Comparison of ENCODE assay signal across 1 cellular context in the genomic region with DNA sequence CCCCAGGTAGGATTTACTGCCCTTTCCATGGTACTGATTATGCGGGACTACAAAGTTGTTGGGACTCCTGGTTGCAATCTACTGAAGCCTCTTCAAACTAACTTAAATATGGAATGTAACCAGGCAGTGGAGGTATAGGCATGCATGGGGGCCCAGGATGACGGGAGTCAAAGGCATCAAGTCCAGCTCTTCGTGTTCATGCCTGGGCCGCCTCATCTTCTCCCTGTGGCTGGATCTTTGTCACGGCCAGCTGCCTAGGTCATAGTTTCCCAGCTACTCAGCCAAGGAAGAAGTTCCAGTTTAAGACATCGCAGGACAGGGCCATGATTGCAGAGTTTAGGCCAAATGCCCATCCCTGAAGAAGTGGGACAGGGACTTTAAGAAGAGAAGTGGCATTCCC.
TF ChIP-seq lines count a peak whose summit lies in the region.

No MANE protein-coding gene starts in this region.

TF ChIP-seq in GM23338, 12 proteins besides CTCF, POLR2A, EP300 and RAD21 (continued from another document):
- TF ChIP-seq, protein P1, sequence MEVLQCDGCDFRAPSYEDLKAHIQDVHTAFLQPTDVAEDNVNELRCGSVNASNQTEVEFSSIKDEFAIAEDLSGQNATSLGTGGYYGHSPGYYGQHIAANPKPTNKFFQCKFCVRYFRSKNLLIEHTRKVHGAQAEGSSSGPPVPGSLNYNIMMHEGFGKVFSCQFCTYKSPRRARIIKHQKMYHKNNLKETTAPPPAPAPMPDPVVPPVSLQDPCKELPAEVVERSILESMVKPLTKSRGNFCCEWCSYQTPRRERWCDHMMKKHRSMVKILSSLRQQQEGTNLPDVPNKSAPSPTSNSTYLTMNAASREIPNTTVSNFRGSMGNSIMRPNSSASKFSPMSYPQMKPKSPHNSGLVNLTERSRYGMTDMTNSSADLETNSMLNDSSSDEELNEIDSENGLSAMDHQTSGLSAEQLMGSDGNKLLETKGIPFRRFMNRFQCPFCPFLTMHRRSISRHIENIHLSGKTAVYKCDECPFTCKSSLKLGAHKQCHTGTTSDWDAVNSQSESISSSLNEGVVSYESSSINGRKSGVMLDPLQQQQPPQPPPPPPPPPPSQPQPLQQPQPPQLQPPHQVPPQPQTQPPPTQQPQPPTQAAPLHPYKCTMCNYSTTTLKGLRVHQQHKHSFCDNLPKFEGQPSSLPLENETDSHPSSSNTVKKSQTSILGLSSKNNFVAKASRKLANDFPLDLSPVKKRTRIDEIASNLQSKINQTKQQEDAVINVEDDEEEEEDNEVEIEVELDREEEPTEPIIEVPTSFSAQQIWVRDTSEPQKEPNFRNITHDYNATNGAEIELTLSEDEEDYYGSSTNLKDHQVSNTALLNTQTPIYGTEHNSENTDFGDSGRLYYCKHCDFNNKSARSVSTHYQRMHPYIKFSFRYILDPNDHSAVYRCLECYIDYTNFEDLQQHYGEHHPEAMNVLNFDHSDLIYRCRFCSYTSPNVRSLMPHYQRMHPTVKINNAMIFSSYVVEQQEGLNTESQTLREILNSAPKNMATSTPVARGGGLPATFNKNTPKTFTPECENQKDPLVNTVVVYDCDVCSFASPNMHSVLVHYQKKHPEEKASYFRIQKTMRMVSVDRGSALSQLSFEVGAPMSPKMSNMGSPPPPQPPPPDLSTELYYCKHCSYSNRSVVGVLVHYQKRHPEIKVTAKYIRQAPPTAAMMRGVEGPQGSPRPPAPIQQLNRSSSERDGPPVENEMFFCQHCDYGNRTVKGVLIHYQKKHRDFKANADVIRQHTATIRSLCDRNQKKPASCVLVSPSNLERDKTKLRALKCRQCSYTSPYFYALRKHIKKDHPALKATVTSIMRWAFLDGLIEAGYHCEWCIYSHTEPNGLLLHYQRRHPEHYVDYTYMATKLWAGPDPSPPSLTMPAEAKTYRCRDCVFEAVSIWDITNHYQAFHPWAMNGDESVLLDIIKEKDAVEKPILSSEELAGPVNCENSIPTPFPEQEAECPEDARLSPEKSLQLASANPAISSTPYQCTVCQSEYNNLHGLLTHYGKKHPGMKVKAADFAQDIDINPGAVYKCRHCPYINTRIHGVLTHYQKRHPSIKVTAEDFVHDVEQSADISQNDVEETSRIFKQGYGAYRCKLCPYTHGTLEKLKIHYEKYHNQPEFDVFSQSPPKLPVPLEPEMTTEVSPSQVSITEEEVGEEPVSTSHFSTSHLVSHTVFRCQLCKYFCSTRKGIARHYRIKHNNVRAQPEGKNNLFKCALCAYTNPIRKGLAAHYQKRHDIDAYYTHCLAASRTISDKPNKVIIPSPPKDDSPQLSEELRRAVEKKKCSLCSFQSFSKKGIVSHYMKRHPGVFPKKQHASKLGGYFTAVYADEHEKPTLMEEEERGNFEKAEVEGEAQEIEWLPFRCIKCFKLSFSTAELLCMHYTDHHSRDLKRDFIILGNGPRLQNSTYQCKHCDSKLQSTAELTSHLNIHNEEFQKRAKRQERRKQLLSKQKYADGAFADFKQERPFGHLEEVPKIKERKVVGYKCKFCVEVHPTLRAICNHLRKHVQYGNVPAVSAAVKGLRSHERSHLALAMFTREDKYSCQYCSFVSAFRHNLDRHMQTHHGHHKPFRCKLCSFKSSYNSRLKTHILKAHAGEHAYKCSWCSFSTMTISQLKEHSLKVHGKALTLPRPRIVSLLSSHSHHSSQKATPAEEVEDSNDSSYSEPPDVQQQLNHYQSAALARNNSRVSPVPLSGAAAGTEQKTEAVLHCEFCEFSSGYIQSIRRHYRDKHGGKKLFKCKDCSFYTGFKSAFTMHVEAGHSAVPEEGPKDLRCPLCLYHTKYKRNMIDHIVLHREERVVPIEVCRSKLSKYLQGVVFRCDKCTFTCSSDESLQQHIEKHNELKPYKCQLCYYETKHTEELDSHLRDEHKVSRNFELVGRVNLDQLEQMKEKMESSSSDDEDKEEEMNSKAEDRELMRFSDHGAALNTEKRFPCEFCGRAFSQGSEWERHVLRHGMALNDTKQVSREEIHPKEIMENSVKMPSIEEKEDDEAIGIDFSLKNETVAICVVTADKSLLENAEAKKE (CRISPR knock-in tag; IDR thresholded peaks at IDR 0.05): no peak
